ENCODE assay signal across 25 cellular contexts in the genomic region with DNA sequence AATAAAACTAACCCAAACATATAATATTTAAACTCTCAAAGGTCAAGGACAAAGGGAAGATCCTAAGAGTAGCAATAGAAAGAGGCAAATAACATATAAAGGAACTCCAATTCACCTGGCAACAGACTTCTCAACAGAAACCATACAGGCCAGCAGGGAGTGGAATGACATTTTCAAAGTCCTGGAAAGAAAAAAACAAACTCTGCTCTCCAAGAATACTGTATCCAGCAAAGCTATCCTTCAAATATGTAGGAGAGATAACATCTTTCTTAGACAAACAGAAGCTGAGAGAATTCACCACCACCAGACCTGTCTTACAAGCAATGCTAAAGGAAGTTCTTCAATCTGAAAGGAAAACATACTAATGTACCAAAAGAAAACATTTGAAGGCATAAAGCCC. TPM values are rescaled to one million over a fixed set of nuclear protein-coding genes. Genes with fewer than 3 reads are reported as not detected.
DNase-seq lines count a peak whose midpoint lies in the region; ATAC-seq, FAIRE-seq and TF ChIP-seq lines count a peak whose summit lies in the region.
"Had no signal": no experiment of that assay in that cellular context is flagged by ENCODE, and none has a peak within 500 bp of the region (broad histone marks: within the 10 kb centered on the region; RNA-seq: fewer than 3 reads in every experiment).

No MANE protein-coding gene starts in this region.

- peaks cover 4% of the 10 kb centered on the region for H3K9me1 ChIP-seq in K562 (ENCODE audit: control insufficient read depth, insufficient read depth, low read length)

- H2AFZ ChIP-seq in Karpas-422 (ENCODE audit: low read length) (no peak overlapping the region), K562 (ENCODE audit: low read depth, low read length) (no peak overlapping the region)

- DNase-seq in Karpas-422 (peak; percentile 1), K562 (ENCODE audit: extremely low read depth in 1 of 4, low spot score in 3 of 4) (no peak), mesendoderm (peak; percentile 10), frontal cortex (ENCODE audit: low spot score in 2 of 2) (no peak)
- DNase-seq: 8988T; ACHN; BE2C; C1 segment of cervical spinal cord; CD4-positive, alpha-beta memory T cell; CD4-positive, CD25-positive, alpha-beta regulatory T cell; CD8-positive, alpha-beta memory T cell; COR-L47; DMS 273 treated with DMSO at 0.1 percent for 48 hours; DMS153; DMS53; DMS79; DND-41; EL; GF-D8 had no signal

- no peaks in the 10 kb centered on the region for H3K9me3 ChIP-seq in Karpas-422 (ENCODE audit: low read length)
- peaks cover 11% of the 10 kb centered on the region; the same call in 1 of the 2 replicates for H3K9me3 ChIP-seq in K562 (replicated peaks; ENCODE audit: control insufficient read depth, insufficient read depth, low read depth, low read length)
- H3K9me3 ChIP-seq: BE2C had no signal

- H3K36me3 ChIP-seq in Karpas-422 (ENCODE audit: insufficient read depth, low read length) (no peaks in the 10 kb centered on the region), K562 (ENCODE audit: control insufficient read depth, insufficient read depth, low read length) (no peaks in the 10 kb centered on the region), mesendoderm (ENCODE audit: control insufficient read depth, insufficient read depth, low read length) (no peaks in the 10 kb centered on the region)
- H3K36me3 ChIP-seq: BE2C, BLaER1 had no signal

- no peak overlapping the region for H3K18ac ChIP-seq in mesendoderm (ENCODE audit: low read length)

- H3K56ac ChIP-seq in mesendoderm (ENCODE audit: low read length): no peak overlapping the region

- FAIRE-seq in K562 (lab: Jason Lieb, UNC): no peak
- no peak for FAIRE-seq in frontal cortex (lab: Jason Lieb, UNC)
- FAIRE-seq: A204.1, G401.6, GM12891 had no signal

- no peak for ATAC-seq in K562
- no peak for ATAC-seq in GM19023 (IDR thresholded peaks at IDR 0.05; ENCODE audit: unreplicated experiment)
- no peak for ATAC-seq in HG02885 (IDR thresholded peaks at IDR 0.05; ENCODE audit: poor library complexity, unreplicated experiment)

- H3K79me1 ChIP-seq in mesendoderm (ENCODE audit: low read length): no peaks in the 10 kb centered on the region

- no peak overlapping the region for H3K4ac ChIP-seq in mesendoderm (ENCODE audit: low read depth, low read length)

- no peak for TF ChIP-seq CTCF in K562 (IDR thresholded peaks at IDR 0.05 in 2 of 3, conservative IDR thresholded peaks at IDR 0.05 in 1 of 3; ENCODE audit: insufficient read depth in 2 of 3, low read depth in 1 of 3, low read length in 3 of 3)

- no peak for TF ChIP-seq RAD21 in K562 (CRISPR knock-in tag; conservative IDR thresholded peaks at IDR 0.05 in 1 of 2, IDR thresholded peaks at IDR 0.05 in 1 of 2)

- in situ Hi-C loops in K562 (cut with MboI): no loop called here

- no peak for TF ChIP-seq POLR2A in K562 (conservative IDR thresholded peaks at IDR 0.05)

- intact Hi-C loops in K562 (cut with micrococcal nuclease): no loop called here

- H3K23ac ChIP-seq in mesendoderm (ENCODE audit: low read length): no peak overlapping the region

- no peak overlapping the region for H2BK120ac ChIP-seq in mesendoderm (ENCODE audit: low read depth, low read length)

- H3K79me2 ChIP-seq in Karpas-422 (ENCODE audit: low read length) (no peaks in the 10 kb centered on the region), K562 (ENCODE audit: control insufficient read depth, insufficient read depth, low read length) (no peaks in the 10 kb centered on the region), mesendoderm (ENCODE audit: control insufficient read depth, insufficient read depth, low read length) (no peaks in the 10 kb centered on the region)

- no TSS peak for BruUV-seq in K562 (replicated peaks; lab: Mats Ljungman, UMichigan)

- POLR2A ChIA-PET in K562 (lab: Yijun Ruan, JAX): interaction anchor here (1.3 kb wide), 1 partner anchor 9 kb away, joined by 3 read pairs; no protein-coding TSS in a partner anchor

- H4K5ac ChIP-seq in mesendoderm (ENCODE audit: low read length): no peak overlapping the region

- no peak overlapping the region for H2AK5ac ChIP-seq in mesendoderm (ENCODE audit: low read length)

- no peaks in the 10 kb centered on the region for H3K4me1 ChIP-seq in Karpas-422 (ENCODE audit: low read length)
- H3K4me1 ChIP-seq in K562 (replicated peaks in 1 of 2; ENCODE audit: control insufficient read depth in 2 of 2, insufficient read depth in 2 of 2, low read length in 2 of 2): peaks cover 16 to 21% of the 10 kb centered on the region in 2 experiments
- peaks cover 6% of the 10 kb centered on the region for H3K4me1 ChIP-seq in mesendoderm (ENCODE audit: control insufficient read depth, low read depth, low read length)
- H3K4me1 ChIP-seq: BE2C, BLaER1 had no signal

- no peak overlapping the region for H4K8ac ChIP-seq in mesendoderm (ENCODE audit: low read depth, low read length)

- H2BK15ac ChIP-seq in mesendoderm (replicated peaks; ENCODE audit: low read depth): no peak overlapping the region

- H3K4me2 ChIP-seq in Karpas-422 (ENCODE audit: low read depth, low read length, poor library complexity, severe bottlenecking) (no peak overlapping the region), K562 (ENCODE audit: insufficient read depth, low read length) (no peak overlapping the region), mesendoderm (ENCODE audit: low read length) (no peak overlapping the region)
- H3K4me2 ChIP-seq: BLaER1 had no signal

- TF ChIP-seq EP300 in K562 (IDR thresholded peaks at IDR 0.05; ENCODE audit: low read length): no peak

- H3K4me3 ChIP-seq in Karpas-422 (ENCODE audit: low read length) (no peak overlapping the region), K562 (no peak overlapping the region), mesendoderm (ENCODE audit: low read length) (no peak overlapping the region)
- H3K4me3 ChIP-seq: BLaER1 had no signal

- CTCF ChIA-PET in K562 (lab: Yijun Ruan, JAX; ENCODE audit: low intra/inter-chr PET ratio): no interaction called here

- no peak overlapping the region for H2BK5ac ChIP-seq in mesendoderm (ENCODE audit: low read length)

- no peak overlapping the region for H3K27ac ChIP-seq in Karpas-422 (ENCODE audit: low read length)
- H3K27ac ChIP-seq in K562 (ENCODE audit: extremely low read depth, low read depth, low read length): no peak overlapping the region
- H3K27ac ChIP-seq in mesendoderm (ENCODE audit: low read depth, low read length): no peak overlapping the region
- H3K27ac ChIP-seq: BLaER1 had no signal

- no peaks in the 10 kb centered on the region for H3K9me2 ChIP-seq in Karpas-422 (replicated peaks; ENCODE audit: insufficient read depth, low read length)

- H3K27me3 ChIP-seq in Karpas-422 (ENCODE audit: low read length) (no peaks in the 10 kb centered on the region), K562 (ENCODE audit: control insufficient read depth in 2 of 2, insufficient read depth in 2 of 2, low read length in 2 of 2) (no peaks in the 10 kb centered on the region), mesendoderm (ENCODE audit: insufficient read depth, low read length, poor library complexity) (no peaks in the 10 kb centered on the region)
- H3K27me3 ChIP-seq: BE2C, BLaER1 had no signal

- no peak overlapping the region for H3K9ac ChIP-seq in Karpas-422 (ENCODE audit: low read length)
- H3K9ac ChIP-seq in K562 (ENCODE audit: insufficient read depth in 1 of 2, low read depth in 2 of 2, low read length in 2 of 2): no peak overlapping the region
- H3K9ac ChIP-seq in mesendoderm (ENCODE audit: low read length): no peak overlapping the region
- H3K9ac ChIP-seq: BLaER1 had no signal

- H4K20me1 ChIP-seq in Karpas-422 (ENCODE audit: insufficient read depth, low read depth, low read length) (no peaks in the 10 kb centered on the region), K562 (replicated peaks; ENCODE audit: control insufficient read depth, insufficient read depth, low read length) (no peaks in the 10 kb centered on the region)
- H4K20me1 ChIP-seq: BLaER1 had no signal

TF ChIP-seq in K562, 482 proteins besides CTCF, POLR2A, EP300 and RAD21 (continues in another document):
- TF ChIP-seq, protein P1, sequence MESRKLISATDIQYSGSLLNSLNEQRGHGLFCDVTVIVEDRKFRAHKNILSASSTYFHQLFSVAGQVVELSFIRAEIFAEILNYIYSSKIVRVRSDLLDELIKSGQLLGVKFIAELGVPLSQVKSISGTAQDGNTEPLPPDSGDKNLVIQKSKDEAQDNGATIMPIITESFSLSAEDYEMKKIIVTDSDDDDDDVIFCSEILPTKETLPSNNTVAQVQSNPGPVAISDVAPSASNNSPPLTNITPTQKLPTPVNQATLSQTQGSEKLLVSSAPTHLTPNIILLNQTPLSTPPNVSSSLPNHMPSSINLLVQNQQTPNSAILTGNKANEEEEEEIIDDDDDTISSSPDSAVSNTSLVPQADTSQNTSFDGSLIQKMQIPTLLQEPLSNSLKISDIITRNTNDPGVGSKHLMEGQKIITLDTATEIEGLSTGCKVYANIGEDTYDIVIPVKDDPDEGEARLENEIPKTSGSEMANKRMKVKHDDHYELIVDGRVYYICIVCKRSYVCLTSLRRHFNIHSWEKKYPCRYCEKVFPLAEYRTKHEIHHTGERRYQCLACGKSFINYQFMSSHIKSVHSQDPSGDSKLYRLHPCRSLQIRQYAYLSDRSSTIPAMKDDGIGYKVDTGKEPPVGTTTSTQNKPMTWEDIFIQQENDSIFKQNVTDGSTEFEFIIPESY (CRISPR knock-in tag; IDR thresholded peaks at IDR 0.05): no peak
- TF ChIP-seq FOXM1 (IDR thresholded peaks at IDR 0.05; ENCODE audit: low read depth) (peak; percentile 27; the same call in 1 of the 2 replicates), FOXM1 (CRISPR knock-in tag; IDR thresholded peaks at IDR 0.05; ENCODE audit: low read depth) (no peak)

RNA-seq across cellular contexts. Expression of a gene that starts 51.5 kb away (rescaled TPM):
- not detected in 2 replicates for total RNA-seq in Karpas-422 (2014; rRNA removed; shearing (Covaris generic); ENCODE audit: low replicate concordance)
- 17.6 and 30.8 TPM in 2 replicates for total RNA-seq in K562 (2011; cell fraction: chromatin; rRNA removed; ENCODE audit: low replicate concordance)
- 39.3 and 69.5 TPM in 2 replicates for total RNA-seq in K562 (2011; cell fraction: nucleolus; rRNA removed)
- total RNA-seq in K562 (2011; cell fraction: nucleoplasm; rRNA removed): 34.5 and 58.6 TPM in 2 replicates
- total RNA-seq in K562 (2014; rRNA removed) (23.6 and 24.7 TPM in 2 replicates), K562 (2014; rRNA removed; fragmentation: Illumina TruSeq; extraction: Trizol) (6.8 and 9.5 TPM in 2 replicates), K562 (2015; rRNA removed; fragmentation: Illumina TruSeq; extraction: Trizol) (3.7 and 4.1 TPM in 2 replicates), K562 (2021) (33.2 and 46.5 TPM in 2 replicates), frontal cortex (19.6 TPM)
- polyA plus RNA-seq in K562 (2011; rRNA removed) (17.0 and 32.4 TPM in 2 replicates), K562 (2014; fragmentation: Illumina TruSeq; extraction: Trizol) (8.4 and 12.6 TPM in 2 replicates), K562 (2014; fragmentation: Nextera tagmentation; extraction: Ambion mirVana) (1 to 10 TPM; 2.2 to 2.6 TPM), K562 (2014; rRNA removed) (18.9 and 24.6 TPM in 2 replicates)
- 23.8 and 166 TPM in 2 replicates for polyA plus RNA-seq in K562 (2011; cell fraction: cytosol; rRNA removed)
- 20.8 and 52.4 TPM in 2 replicates for polyA plus RNA-seq in K562 (2011; cell fraction: nucleus; rRNA removed)
- polyA plus RNA-seq in K562 (2012): 15.6 and 28.2 TPM in 2 replicates
- 5.0 and 12.8 TPM in 2 replicates for polyA minus RNA-seq in K562 (2011; rRNA and poly(A)+ RNA removed)
- polyA minus RNA-seq in K562 (2011; cell fraction: cytosol; rRNA and poly(A)+ RNA removed): 36.2 and 47.6 TPM in 2 replicates
- 8.7 and 12.8 TPM in 2 replicates for polyA minus RNA-seq in K562 (2011; cell fraction: nucleus; rRNA and poly(A)+ RNA removed)
- polyA plus RNA-seq in mesendoderm (2013, experiment 1 of 2): 23.6 TPM
- polyA plus RNA-seq in mesendoderm (2013, experiment 2 of 2): 22.3 TPM
- total RNA-seq: CD4-positive, alpha-beta memory T cell had no signal
- polyA plus RNA-seq: CD4-positive, alpha-beta memory T cell; CD4-positive, CD25-positive, alpha-beta regulatory T cell; CD8-positive, alpha-beta memory T cell had no signal

Comparison
In these comparisons a context has a peak if more than half of its experiments do, and no peak if none do; other contexts are left out.
1. DNase-seq: peak in Karpas-422 (single experiment) and mesendoderm (single experiment); none in K562 (0 of 4) and frontal cortex (0 of 2).